In genomic region chr10:8017276-8017675, GRCh38 we compare ENCODE assay signal across 31 cellular contexts. TPM values are rescaled to one million over a fixed set of nuclear protein-coding genes. Genes with fewer than 3 reads are reported as not detected.
A peak's percentile ranks its signal among the peaks of the same experiment; 100 is the strongest.
DNase-seq lines count a peak whose midpoint lies in the region; ATAC-seq, FAIRE-seq and TF ChIP-seq lines count a peak whose summit lies in the region.
"Had no signal": no experiment of that assay in that cellular context is flagged by ENCODE, and none has a peak within 500 bp of the region (broad histone marks: within the 10 kb centered on the region; RNA-seq: fewer than 3 reads in every experiment).

No MANE protein-coding gene starts in this region.

- H3K9me2 ChIP-seq in Karpas-422 (replicated peaks; ENCODE audit: insufficient read depth, low read length), result no peaks in the 10 kb centered on the region

- FAIRE-seq in A549 (lab: Jason Lieb, UNC), result no peak
- FAIRE-seq: A204.1, G401.6, islet of Langerhans, pancreas had no signal

- ATAC-seq in A549, result no peak
- ATAC-seq: activated T-cell treated with anti-CD3 and anti-CD28 coated beads, Interleukin-2, amount 50 U/mL, for 72 hours; natural killer cell treated with Interleukin-12 subunit alpha and Interleukin-12 subunit beta and Interleukin-15 and Interleukin-18, amount 100 ng/mL, for 72 hours; pancreas had no signal

- 79% methylated on average over 6 of the region's 6 CpGs for WGBS in A549 (ENCODE audit: missing lambda C conversion rate)

- TF ChIP-seq RAD21 in A549 (conservative IDR thresholded peaks at IDR 0.05 in 1 of 2, IDR thresholded peaks at IDR 0.05 in 1 of 2), result no peak

- H3K9ac ChIP-seq in Karpas-422 (ENCODE audit: low read length), result no peak overlapping the region

- H3K27ac ChIP-seq in A549 (no peak overlapping the region), Karpas-422 (ENCODE audit: low read length) (no peak overlapping the region)
- H3K27ac ChIP-seq: cardiac muscle cell, esophagus squamous epithelium, pancreas, Peyer's patch had no signal

- DNase-seq in A549 (ENCODE audit: low read depth in 1 of 2, low spot score in 1 of 2), result no peak
- peak; percentile 50 for DNase-seq in H7
- peak; percentile 23 to 56 for DNase-seq in cardiac fibroblast (ENCODE audit: low read depth in 2 of 2)
- DNase-seq in iris pigment epithelial cell (ENCODE audit: low read depth), result peak; percentile 16
- DNase-seq in NCI-H1417 treated with DMSO at 0.1 percent for 48 hours (lab: John Stamatoyannopoulos, UW), result no peak
- no peak for DNase-seq in NCI-H1048 (lab: John Stamatoyannopoulos, UW)
- DNase-seq in Karpas-422, result no peak
- DNase-seq in NCI-H2171 treated with DMSO at 0.1 percent for 48 hours (lab: John Stamatoyannopoulos, UW), result no peak
- DNase-seq: activated CD4-positive, alpha-beta T cell treated with anti-CD3 and anti-CD28 coated beads, Interleukin-2, amount 50 U/mL, for 4 hours; activated naive CD4-positive, alpha-beta T cell treated with anti-CD3 and anti-CD28 coated beads for 36 hours; activated T-cell treated with anti-CD3 and anti-CD28 coated beads, Interleukin-2, amount 50 U/mL, for 72 hours; amygdala; BE2C; CD8-positive, alpha-beta memory T cell; endodermal cell; esophagus squamous epithelium; HCEC 1CT; midbrain; NCI-H187 treated with DMSO at 0.1 percent for 48 hours; NCI-H226; NCI-H69; pancreas; Peyer's patch; retina; SHP77 treated with DMSO at 0.1 percent for 48 hours; SW 1271 had no signal

- no peak for TF ChIP-seq EP300 in A549 (IDR thresholded peaks at IDR 0.05)

- H3K27me3 ChIP-seq in H7 (ENCODE audit: control insufficient read depth, insufficient read depth, low read length) (no peaks in the 10 kb centered on the region), Karpas-422 (ENCODE audit: low read length) (no peaks in the 10 kb centered on the region)
- H3K27me3 ChIP-seq: BE2C, cardiac muscle cell, esophagus squamous epithelium, pancreas, Peyer's patch had no signal

- H2AFZ ChIP-seq in Karpas-422 (ENCODE audit: low read length), result no peak overlapping the region

- peaks cover 11% of the 10 kb centered on the region for H3K4me1 ChIP-seq in A549
- H3K4me1 ChIP-seq in Karpas-422 (ENCODE audit: low read length), result no peaks in the 10 kb centered on the region
- H3K4me1 ChIP-seq: BE2C, esophagus squamous epithelium, pancreas had no signal

- no peaks in the 10 kb centered on the region for H4K20me1 ChIP-seq in Karpas-422 (ENCODE audit: insufficient read depth, low read depth, low read length)

- TF ChIP-seq POLR2A in A549 (IDR thresholded peaks at IDR 0.05; ENCODE audit: low read length), result no peak

- TF ChIP-seq CTCF in A549 (IDR thresholded peaks at IDR 0.05), result no peak
- no peak for TF ChIP-seq CTCF in cardiac fibroblast (IDR thresholded peaks at IDR 0.05; ENCODE audit: low read depth, low read length)

- H3K36me3 ChIP-seq in H7 (replicated peaks; ENCODE audit: control insufficient read depth, insufficient read depth, low read length) (no peaks in the 10 kb centered on the region), Karpas-422 (ENCODE audit: insufficient read depth, low read length) (no peaks in the 10 kb centered on the region)

- CTCF ChIA-PET in A549 (lab: Yijun Ruan, JAX), result no interaction called here

- POLR2A ChIA-PET in A549 (lab: Yijun Ruan, JAX), result no interaction called here

- H3K9me3 ChIP-seq in A549 (no peaks in the 10 kb centered on the region), Karpas-422 (ENCODE audit: low read length) (no peaks in the 10 kb centered on the region)
- H3K9me3 ChIP-seq: BE2C, esophagus squamous epithelium, pancreas, Peyer's patch had no signal

- no peak overlapping the region for H3K4me3 ChIP-seq in A549
- H3K4me3 ChIP-seq in H7 (ENCODE audit: insufficient read depth, low read depth, low read length), result no peak overlapping the region
- H3K4me3 ChIP-seq in cardiac fibroblast (replicated peaks in 1 of 2; ENCODE audit: low read depth in 2 of 2, low read length in 2 of 2), result no peak overlapping the region
- no peak overlapping the region for H3K4me3 ChIP-seq in Karpas-422 (ENCODE audit: low read length)
- H3K4me3 ChIP-seq: cardiac muscle cell, esophagus squamous epithelium, pancreas, Peyer's patch had no signal

- no peaks in the 10 kb centered on the region for H3K79me2 ChIP-seq in Karpas-422 (ENCODE audit: low read length)

- H3K4me2 ChIP-seq in A549 (no peak overlapping the region), Karpas-422 (ENCODE audit: low read depth, low read length, poor library complexity, severe bottlenecking) (no peak overlapping the region)

TF ChIP-seq in A549, 52 proteins besides CTCF, POLR2A, EP300 and RAD21:
- no peak for TF ChIP-seq JUN (IDR thresholded peaks at IDR 0.05)
- TF ChIP-seq CHD2 (IDR thresholded peaks at IDR 0.05; ENCODE audit: low read length, partially characterized antibody), result no peak
- TF ChIP-seq MAFK (IDR thresholded peaks at IDR 0.05; ENCODE audit: partially characterized antibody), result peak; percentile 13
- TF ChIP-seq, protein P1, sequence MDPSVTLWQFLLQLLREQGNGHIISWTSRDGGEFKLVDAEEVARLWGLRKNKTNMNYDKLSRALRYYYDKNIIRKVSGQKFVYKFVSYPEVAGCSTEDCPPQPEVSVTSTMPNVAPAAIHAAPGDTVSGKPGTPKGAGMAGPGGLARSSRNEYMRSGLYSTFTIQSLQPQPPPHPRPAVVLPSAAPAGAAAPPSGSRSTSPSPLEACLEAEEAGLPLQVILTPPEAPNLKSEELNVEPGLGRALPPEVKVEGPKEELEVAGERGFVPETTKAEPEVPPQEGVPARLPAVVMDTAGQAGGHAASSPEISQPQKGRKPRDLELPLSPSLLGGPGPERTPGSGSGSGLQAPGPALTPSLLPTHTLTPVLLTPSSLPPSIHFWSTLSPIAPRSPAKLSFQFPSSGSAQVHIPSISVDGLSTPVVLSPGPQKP (IDR thresholded peaks at IDR 0.05; ENCODE audit: low read depth, low read length), result no peak

RNA-seq across cellular contexts. Expression of gene GATA3, which starts 37.2 kb away (rescaled TPM):
- polyA plus RNA-seq in A549 (2011; rRNA removed), result 1.3 and 1.6 TPM in 2 replicates
- 3.8 and 4.3 TPM in 2 replicates for polyA plus RNA-seq in A549 (2012; cell fraction: cytosol; rRNA removed)
- polyA plus RNA-seq in A549 (2012; cell fraction: nucleus; rRNA removed), result 7.2 and 9.1 TPM in 2 replicates
- 3.5 to 4.7 TPM (median 4.0 TPM) in 3 replicates for polyA plus RNA-seq in A549 (2017; fragmentation: RNase III; extraction: RNeasy Plus Mini Kit Qiagen cat#74134 plus additional on column Dnase treatment)
- 0.58 and 0.79 TPM in 2 replicates for polyA minus RNA-seq in A549 (2011; rRNA and poly(A)+ RNA removed)
- total RNA-seq in H7 (2014; rRNA removed; shearing (Covaris generic)), result 0.11 and 1.1 TPM in 2 replicates
- total RNA-seq in Karpas-422 (2014; rRNA removed; shearing (Covaris generic); ENCODE audit: low replicate concordance), result not detected in 2 replicates

Comparison
In these comparisons a context has a peak if more than half of its experiments do, and no peak if none do; other contexts are left out.
1. DNase-seq: peak in H7 (single experiment), cardiac fibroblast (2 of 2) and iris pigment epithelial cell (single experiment); none in A549 (0 of 2), NCI-H1417 treated with DMSO at 0.1 percent for 48 hours (single experiment), NCI-H1048 (single experiment), Karpas-422 (single experiment) and NCI-H2171 treated with DMSO at 0.1 percent for 48 hours (single experiment).